In genomic region chr10:3294919-3295318, GRCh38 we compare ENCODE assay signal across 15 cellular contexts.
DNase-seq lines count a peak whose midpoint lies in the region; ATAC-seq lines count a peak whose summit lies in the region.
"Had no signal": no experiment of that assay in that cellular context is flagged by ENCODE, and none has a peak within 500 bp of the region (broad histone marks: within the 10 kb centered on the region; RNA-seq: fewer than 3 reads in every experiment).

No MANE protein-coding gene starts in this region.

- ATAC-seq in left colon (peak; percentile 27), HG03139 (IDR thresholded peaks at IDR 0.05; ENCODE audit: unreplicated experiment) (no peak)
- ATAC-seq: body of pancreas; CD8-positive, alpha-beta T cell had no signal

- DNase-seq in NCI-H748 (lab: John Stamatoyannopoulos, UW; ENCODE audit: unreplicated experiment) (peak; percentile 91), NCI-H748 treated with DMSO at 0.1 percent for 48 hours (lab: John Stamatoyannopoulos, UW) (no peak), NCI-H774 (lab: John Stamatoyannopoulos, UW) (peak; percentile 82), left colon (no peak), NCI-H1048 (lab: John Stamatoyannopoulos, UW) (no peak)
- DNase-seq in stimulated activated naive CD4-positive, alpha-beta T cell (lab: John Stamatoyannopoulos, UW), result no peak
- no peak for DNase-seq in stimulated activated CD4-positive, alpha-beta T cell treated with anti-CD3 and anti-CD28 coated beads, Interleukin-15, amount 100 ng/mL, for 24 hours
- DNase-seq: body of pancreas; CD8-positive, alpha-beta T cell; colonic mucosa; MM.1S; RPMI8226; sigmoid colon; stimulated activated CD4-positive, alpha-beta T cell treated with anti-CD3 and anti-CD28 coated beads, Interleukin-2, amount 100 ng/mL, for 24 hours had no signal

- intact Hi-C loops in left colon (cut with DNase I, micrococcal nuclease), result no loop called here

Comparison
In these comparisons a context has a peak if more than half of its experiments do, and no peak if none do; other contexts are left out.
1. DNase-seq: peak in NCI-H748 (single experiment) and NCI-H774 (single experiment); none in NCI-H748 treated with DMSO at 0.1 percent for 48 hours (single experiment), left colon (0 of 2), stimulated activated naive CD4-positive, alpha-beta T cell (0 of 6), stimulated activated CD4-positive, alpha-beta T cell treated with anti-CD3 and anti-CD28 coated beads, Interleukin-15, amount 100 ng/mL, for 24 hours (single experiment) and NCI-H1048 (single experiment).